ENCODE assay signal across 8 cellular contexts in the genomic region with DNA sequence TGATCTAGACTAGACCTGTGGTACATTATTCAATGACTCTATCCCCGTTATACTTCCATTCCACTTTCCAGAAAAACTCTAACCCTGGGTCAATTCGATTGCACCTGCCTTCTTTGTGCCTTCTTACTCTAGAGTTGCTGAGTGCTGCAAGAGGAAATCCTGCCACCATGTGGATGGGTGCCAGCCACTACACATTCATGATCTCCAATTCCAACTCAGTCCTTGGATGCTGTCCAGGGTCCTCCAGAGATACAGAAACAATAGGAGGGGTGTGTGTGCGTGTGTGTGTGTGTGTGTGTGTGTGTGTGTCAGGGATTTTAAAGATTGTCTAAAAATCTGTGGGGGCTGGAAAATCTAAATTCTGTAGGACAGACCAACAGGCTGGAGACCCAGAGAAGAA. TPM values are rescaled to one million over a fixed set of nuclear protein-coding genes. Genes with fewer than 3 reads are reported as not detected.
A peak's percentile ranks its signal among the peaks of the same experiment; 100 is the strongest.
DNase-seq lines count a peak whose midpoint lies in the region; ATAC-seq and TF ChIP-seq lines count a peak whose summit lies in the region.

No MANE protein-coding gene starts in this region.

- H3K9me3 Mint-ChIP-seq in CD4-positive, alpha-beta memory T cell, result no peaks in the 10 kb centered on the region
- H3K9me3 Mint-ChIP-seq in osteocyte (ENCODE audit: unreplicated experiment), result no peaks in the 10 kb centered on the region

- H3K9me3 ChIP-seq in CD4-positive, alpha-beta memory T cell (ENCODE audit: control insufficient read depth in 1 of 2, low read length in 2 of 2), result no peaks in the 10 kb centered on the region
- H3K9me3 ChIP-seq in HCT116 (ENCODE audit: control insufficient read depth in 1 of 2, insufficient read depth in 1 of 2, low read depth in 1 of 2, low read length in 2 of 2), result no peaks in the 10 kb centered on the region

- H2AFZ ChIP-seq in HCT116 (ENCODE audit: low read depth, low read length, poor library complexity, severe bottlenecking), result no peak overlapping the region

- peak; percentile 37 to 53 (median 53); a peak in 4 of 6 replicates for TF ChIP-seq CTCF in HCT116 (IDR thresholded peaks at IDR 0.05 in 2 of 3, conservative IDR thresholded peaks at IDR 0.05 in 1 of 3; ENCODE audit: borderline replicate concordance in 1 of 3, insufficient read depth in 1 of 3, low read depth in 2 of 3, low read length in 2 of 3)
- TF ChIP-seq CTCF in fibroblast of pulmonary artery (IDR thresholded peaks at IDR 0.05; ENCODE audit: low read length, missing control alignments), result peak; percentile 53
- peak; percentile 54 for TF ChIP-seq CTCF in osteocyte (IDR thresholded peaks at IDR 0.05)

- H3K36me3 ChIP-seq in CD4-positive, alpha-beta memory T cell (ENCODE audit: insufficient read depth, low read length), result no peaks in the 10 kb centered on the region
- no peaks in the 10 kb centered on the region for H3K36me3 ChIP-seq in HCT116 (ENCODE audit: control insufficient read depth in 1 of 2, insufficient read depth in 2 of 2, low read length in 2 of 2)

- TF ChIP-seq POLR2A in HCT116 (IDR thresholded peaks at IDR 0.05; ENCODE audit: borderline replicate concordance, extremely low read depth, insufficient read depth, insufficient read length), result no peak

- intact Hi-C loops in CD4-positive, alpha-beta memory T cell (cut with micrococcal nuclease), result loop anchor here (1.0 to 2.0 kb wide), 2 partner anchors 183 to 512 kb away; no protein-coding TSS in a partner anchor
- intact Hi-C loops in HCT116 (cut with micrococcal nuclease), result no loop called here

- peak; percentile 44 to 50 (median 46) for DNase-seq in CD4-positive, alpha-beta memory T cell
- DNase-seq in HCT116 (ENCODE audit: low read depth, low spot score) (peak; percentile 29), NCI-H526 treated with DMSO at 0.1 percent for 48 hours (lab: John Stamatoyannopoulos, UW) (peak; percentile 24), fibroblast of pulmonary artery (ENCODE audit: low read depth) (peak; percentile 91), osteocyte (ENCODE audit: extremely low spot score, unreplicated experiment) (no peak), hepatic stellate cell (ENCODE audit: low spot score) (no peak)
- peak; percentile 32 for DNase-seq in activated T-cell treated with anti-CD3 and anti-CD28 coated beads, Interleukin-2, amount 50 U/mL, for 1 hour

- no peaks in the 10 kb centered on the region for H3K79me2 ChIP-seq in HCT116 (ENCODE audit: insufficient read depth, low read length)

- H3K36me3 Mint-ChIP-seq in CD4-positive, alpha-beta memory T cell, result no peaks in the 10 kb centered on the region
- no peaks in the 10 kb centered on the region for H3K36me3 Mint-ChIP-seq in osteocyte (ENCODE audit: unreplicated experiment)

- TF ChIP-seq RAD21 in HCT116 (IDR thresholded peaks at IDR 0.05; ENCODE audit: low read depth), result peak; percentile 77

- H3K27ac ChIP-seq in CD4-positive, alpha-beta memory T cell (ENCODE audit: low read depth, low read length), result no peak overlapping the region
- no peak overlapping the region for H3K27ac ChIP-seq in HCT116 (ENCODE audit: low read depth, low read length)

- H4K20me1 ChIP-seq in HCT116 (ENCODE audit: insufficient read depth), result no peaks in the 10 kb centered on the region

- no peaks in the 10 kb centered on the region for H3K9me2 ChIP-seq in HCT116 (ENCODE audit: insufficient read depth)

- RAD21 ChIA-PET in HCT116 (lab: Charles Lee; ENCODE audit: low non-redundant PET in 1 of 2, low total read pairs in 2 of 2, uncharacterized antibody in 2 of 2, unreplicated experiment in 2 of 2), result no interaction called here

- no TSS peak for BruUV-seq in HCT116 (replicated peaks; lab: Mats Ljungman, UMichigan)

- H3K27ac Mint-ChIP-seq in CD4-positive, alpha-beta memory T cell, result no peak overlapping the region
- H3K27ac Mint-ChIP-seq in osteocyte (ENCODE audit: unreplicated experiment), result no peak overlapping the region

- no peaks in the 10 kb centered on the region for H3K27me3 ChIP-seq in CD4-positive, alpha-beta memory T cell (ENCODE audit: insufficient read depth, low read length)
- no peaks in the 10 kb centered on the region; the same call in 1 of the 2 replicates for H3K27me3 ChIP-seq in HCT116 (ENCODE audit: insufficient read depth, low read length)

- no peak overlapping the region for H3K4me3 ChIP-seq in CD4-positive, alpha-beta memory T cell (ENCODE audit: low read length in 2 of 2)
- H3K4me3 ChIP-seq in HCT116 (replicated peaks in 1 of 2; ENCODE audit: low read depth in 1 of 2, low read length in 2 of 2), result no peak overlapping the region
- H3K4me3 ChIP-seq in fibroblast of pulmonary artery (replicated peaks; ENCODE audit: low read depth, low read length), result no peak overlapping the region

- ATAC-seq in HCT116 (peak; percentile 66), GM19395 (IDR thresholded peaks at IDR 0.05; ENCODE audit: unreplicated experiment) (no peak)

- CTCF ChIA-PET in CD4-positive, alpha-beta memory T cell (lab: Charles Lee; ENCODE audit: partially characterized antibody), result no interaction called here
- CTCF ChIA-PET in HCT116 (lab: Charles Lee), result no interaction called here

- H3K4me2 ChIP-seq in HCT116 (ENCODE audit: low read length), result no peak overlapping the region

- no peak overlapping the region for H3K9ac ChIP-seq in HCT116 (ENCODE audit: low read length)

- POLR2A ChIA-PET in CD4-positive, alpha-beta memory T cell (lab: Charles Lee; ENCODE audit: partially characterized antibody), result no interaction called here
- POLR2A ChIA-PET in HCT116 (lab: Charles Lee), result no interaction called here

- peaks cover 2 to 5% (median 3%) of the 10 kb centered on the region in 4 donors for H3K4me1 Mint-ChIP-seq in CD4-positive, alpha-beta memory T cell
- H3K4me1 Mint-ChIP-seq in osteocyte (ENCODE audit: unreplicated experiment), result no peaks in the 10 kb centered on the region

- no peak overlapping the region for H3K4me3 Mint-ChIP-seq in CD4-positive, alpha-beta memory T cell
- no peak overlapping the region for H3K4me3 Mint-ChIP-seq in osteocyte (ENCODE audit: unreplicated experiment)

- H3K4me1 ChIP-seq in CD4-positive, alpha-beta memory T cell (ENCODE audit: insufficient read depth, low read length), result no peaks in the 10 kb centered on the region
- H3K4me1 ChIP-seq in HCT116 (ENCODE audit: control insufficient read depth in 1 of 2, insufficient read depth in 2 of 2, low read length in 2 of 2), result no peaks in the 10 kb centered on the region

- H3K27me3 Mint-ChIP-seq in CD4-positive, alpha-beta memory T cell, result peaks cover 0 to 2% of the 10 kb centered on the region in 2 donors
- H3K27me3 Mint-ChIP-seq in osteocyte (ENCODE audit: unreplicated experiment), result peaks cover 2% of the 10 kb centered on the region

TF ChIP-seq in HCT116, 20 proteins besides CTCF, POLR2A, EP300 and RAD21:
- TF ChIP-seq ELF1 (IDR thresholded peaks at IDR 0.05; ENCODE audit: borderline replicate concordance, low read depth) (no peak), EZH2 (IDR thresholded peaks at IDR 0.05) (no peak), SRF (IDR thresholded peaks at IDR 0.05; ENCODE audit: low read depth) (no peak), EZH2phosphoT487 (IDR thresholded peaks at IDR 0.05; ENCODE audit: borderline replicate concordance) (no peak), EGR1 (IDR thresholded peaks at IDR 0.05; ENCODE audit: low read depth) (no peak)
- TF ChIP-seq, protein P1, sequence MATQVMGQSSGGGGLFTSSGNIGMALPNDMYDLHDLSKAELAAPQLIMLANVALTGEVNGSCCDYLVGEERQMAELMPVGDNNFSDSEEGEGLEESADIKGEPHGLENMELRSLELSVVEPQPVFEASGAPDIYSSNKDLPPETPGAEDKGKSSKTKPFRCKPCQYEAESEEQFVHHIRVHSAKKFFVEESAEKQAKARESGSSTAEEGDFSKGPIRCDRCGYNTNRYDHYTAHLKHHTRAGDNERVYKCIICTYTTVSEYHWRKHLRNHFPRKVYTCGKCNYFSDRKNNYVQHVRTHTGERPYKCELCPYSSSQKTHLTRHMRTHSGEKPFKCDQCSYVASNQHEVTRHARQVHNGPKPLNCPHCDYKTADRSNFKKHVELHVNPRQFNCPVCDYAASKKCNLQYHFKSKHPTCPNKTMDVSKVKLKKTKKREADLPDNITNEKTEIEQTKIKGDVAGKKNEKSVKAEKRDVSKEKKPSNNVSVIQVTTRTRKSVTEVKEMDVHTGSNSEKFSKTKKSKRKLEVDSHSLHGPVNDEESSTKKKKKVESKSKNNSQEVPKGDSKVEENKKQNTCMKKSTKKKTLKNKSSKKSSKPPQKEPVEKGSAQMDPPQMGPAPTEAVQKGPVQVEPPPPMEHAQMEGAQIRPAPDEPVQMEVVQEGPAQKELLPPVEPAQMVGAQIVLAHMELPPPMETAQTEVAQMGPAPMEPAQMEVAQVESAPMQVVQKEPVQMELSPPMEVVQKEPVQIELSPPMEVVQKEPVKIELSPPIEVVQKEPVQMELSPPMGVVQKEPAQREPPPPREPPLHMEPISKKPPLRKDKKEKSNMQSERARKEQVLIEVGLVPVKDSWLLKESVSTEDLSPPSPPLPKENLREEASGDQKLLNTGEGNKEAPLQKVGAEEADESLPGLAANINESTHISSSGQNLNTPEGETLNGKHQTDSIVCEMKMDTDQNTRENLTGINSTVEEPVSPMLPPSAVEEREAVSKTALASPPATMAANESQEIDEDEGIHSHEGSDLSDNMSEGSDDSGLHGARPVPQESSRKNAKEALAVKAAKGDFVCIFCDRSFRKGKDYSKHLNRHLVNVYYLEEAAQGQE (IDR thresholded peaks at IDR 0.05; ENCODE audit: low read depth), result peak; percentile 47
- TF ChIP-seq, protein P2, sequence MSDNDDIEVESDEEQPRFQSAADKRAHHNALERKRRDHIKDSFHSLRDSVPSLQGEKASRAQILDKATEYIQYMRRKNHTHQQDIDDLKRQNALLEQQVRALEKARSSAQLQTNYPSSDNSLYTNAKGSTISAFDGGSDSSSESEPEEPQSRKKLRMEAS (IDR thresholded peaks at IDR 0.05), result no peak
TF ChIP-seq in HCT116: peak in this region for 1.

RNA-seq across cellular contexts. Expression of a gene that starts 42.9 kb away (rescaled TPM):
- 10 to 100 TPM; 43.7 to 46.0 TPM for total RNA-seq in CD4-positive, alpha-beta memory T cell
- 1 to 10 TPM; 5.4 to 6.2 TPM for polyA plus RNA-seq in CD4-positive, alpha-beta memory T cell
- 3.6 TPM for total RNA-seq in HCT116 (2021; ENCODE audit: unreplicated experiment)
- 1.5 and 1.8 TPM in 2 replicates for polyA plus RNA-seq in HCT116 (2012)
- 5.3 and 6.4 TPM in 2 replicates for total RNA-seq in osteocyte

RNA-seq across cellular contexts. Expression of a gene that starts 55.8 kb away (rescaled TPM):
- total RNA-seq in CD4-positive, alpha-beta memory T cell, result 1 to 10 TPM; 2.8 to 3.1 TPM
- polyA plus RNA-seq in CD4-positive, alpha-beta memory T cell, result under 1 TPM; 0.06 to 0.25 TPM
- total RNA-seq in HCT116 (2021; ENCODE audit: unreplicated experiment) (1.5 TPM), osteocyte (0.21 and 0.32 TPM in 2 replicates)
- polyA plus RNA-seq in HCT116 (2012), result 0.77 and 0.81 TPM in 2 replicates

Comparison
In these comparisons a context has a peak if more than half of its experiments do, and no peak if none do; other contexts are left out.
1. DNase-seq: peak in CD4-positive, alpha-beta memory T cell (5 of 5), HCT116 (single experiment), NCI-H526 treated with DMSO at 0.1 percent for 48 hours (single experiment), activated T-cell treated with anti-CD3 and anti-CD28 coated beads, Interleukin-2, amount 50 U/mL, for 1 hour (single experiment) and fibroblast of pulmonary artery (single experiment); none in osteocyte (single experiment) and hepatic stellate cell (single experiment).
2. Peak in every context shown above with its lines, with median percentiles within 50 percentile points of each other: CTCF ChIP-seq.